8 cellular contexts compared by ENCODE assay signal in genomic region chr17:16439867-16440351, GRCh38. TPM values are rescaled to one million over a fixed set of nuclear protein-coding genes. Genes with fewer than 3 reads are reported as not detected.
A peak's percentile ranks its signal among the peaks of the same experiment; 100 is the strongest.
DNase-seq lines count a peak whose midpoint lies in the region; ATAC-seq, FAIRE-seq and TF ChIP-seq lines count a peak whose summit lies in the region.

No MANE protein-coding gene starts in this region.

- peak overlapping the region; percentile 88 for H3K9ac ChIP-seq in endothelial cell of umbilical vein (replicated peaks; ENCODE audit: extremely low read depth, insufficient read depth, low read length)

- H2AFZ ChIP-seq in endothelial cell of umbilical vein (ENCODE audit: low read depth, low read length) (no peak overlapping the region), osteoblast (ENCODE audit: low read length) (no peak overlapping the region)

- peaks cover 35% of the 10 kb centered on the region for H3K4me1 ChIP-seq in endothelial cell of umbilical vein (ENCODE audit: control insufficient read depth, extremely low read depth, insufficient read depth, low read length)
- H3K4me1 ChIP-seq in osteoblast (ENCODE audit: insufficient read depth, low read length): peaks cover 36% of the 10 kb centered on the region

- H3K27me3 ChIP-seq in endothelial cell of umbilical vein (ENCODE audit: control insufficient read depth in 2 of 2, insufficient read depth in 2 of 2, low read length in 2 of 2) (no peaks in the 10 kb centered on the region), osteoblast (ENCODE audit: insufficient read depth, low read length) (no peaks in the 10 kb centered on the region)

- peak overlapping the region; percentile 77 to 97 (median 89) for H3K4me3 ChIP-seq in endothelial cell of umbilical vein (replicated peaks in 1 of 3; ENCODE audit: insufficient read depth in 1 of 3, low read depth in 1 of 3, low read length in 3 of 3)
- H3K4me3 ChIP-seq in osteoblast (ENCODE audit: insufficient read depth, low read length): peak overlapping the region; percentile 91

- TF ChIP-seq POLR2A in endothelial cell of umbilical vein (IDR thresholded peaks at IDR 0.05; ENCODE audit: low read depth, low read length): no peak

- POLR2A ChIA-PET in endothelial cell of umbilical vein (lab: Charles Lee): interaction anchor here (0.9 to 1.7 kb wide), 2 partner anchors 21 to 59 kb away, joined by 5 to 8 read pairs; partner anchors contain the start of gene UBB

- intact Hi-C loops in endothelial cell of umbilical vein (cut with micrococcal nuclease): loop anchor here (1.0 to 10.0 kb wide), 3 partner anchors 53 to 975 kb away; partner anchors contain the start of gene UBB

- FAIRE-seq in endothelial cell of umbilical vein (lab: Jason Lieb, UNC): peak; percentile 77

- no peak for ATAC-seq in HG02938 (IDR thresholded peaks at IDR 0.05; ENCODE audit: unreplicated experiment)

- DNase-seq in NCI-H82 (lab: John Stamatoyannopoulos, UW) (peak; percentile 68), NCI-H82 treated with DMSO at 0.1 percent for 48 hours (lab: John Stamatoyannopoulos, UW; ENCODE audit: unreplicated experiment) (no peak), SKM-1 (lab: John Stamatoyannopoulos, UW; ENCODE audit: unreplicated experiment) (peak; percentile 60), endothelial cell of umbilical vein (ENCODE audit: low read depth, low spot score) (peak; percentile 29), osteoblast (ENCODE audit: insufficient read length, low spot score, missing footprints) (peak; percentile 59), GM19238 (ENCODE audit: insufficient read length, low spot score) (no peak), NCI-H524 treated with DMSO at 0.1 percent for 48 hours (lab: John Stamatoyannopoulos, UW) (no peak)

- no peaks in the 10 kb centered on the region for H3K9me1 ChIP-seq in endothelial cell of umbilical vein (replicated peaks; ENCODE audit: control insufficient read depth, extremely low read depth, insufficient read depth, low read length)

- BruUV-seq in endothelial cell of umbilical vein (replicated peaks; lab: Mats Ljungman, UMichigan): no TSS peak

- peaks cover 28 to 35% of the 10 kb centered on the region in 2 experiments for H3K36me3 ChIP-seq in endothelial cell of umbilical vein (ENCODE audit: control insufficient read depth in 2 of 2, extremely low read depth in 1 of 2, insufficient read depth in 2 of 2, low read length in 2 of 2)
- peaks cover 51% of the 10 kb centered on the region for H3K36me3 ChIP-seq in osteoblast (ENCODE audit: insufficient read depth, low read length)

- TF ChIP-seq CTCF in endothelial cell of umbilical vein (IDR thresholded peaks at IDR 0.05; ENCODE audit: extremely low read depth in 1 of 2, insufficient read depth in 1 of 2, low read depth in 1 of 2, low read length in 2 of 2): no peak
- TF ChIP-seq CTCF in osteoblast (IDR thresholded peaks at IDR 0.05; ENCODE audit: extremely low read depth, low read depth, low read length): no peak

- H4K20me1 ChIP-seq in endothelial cell of umbilical vein (replicated peaks; ENCODE audit: control insufficient read depth, extremely low read depth, insufficient read depth, low read length): peaks cover 11% of the 10 kb centered on the region
- peaks cover 52% of the 10 kb centered on the region for H4K20me1 ChIP-seq in osteoblast (ENCODE audit: insufficient read depth, low read length)

- H3K9me3 ChIP-seq in endothelial cell of umbilical vein (replicated peaks; ENCODE audit: control insufficient read depth, insufficient read depth, low read length) (no peaks in the 10 kb centered on the region), osteoblast (ENCODE audit: low read depth, low read length) (no peaks in the 10 kb centered on the region)

- H3K79me2 ChIP-seq in endothelial cell of umbilical vein (ENCODE audit: control insufficient read depth, insufficient read depth, low read length) (peaks cover 48% of the 10 kb centered on the region), osteoblast (ENCODE audit: insufficient read depth, low read length) (peaks cover 55% of the 10 kb centered on the region)

- H3K4me2 ChIP-seq in endothelial cell of umbilical vein (ENCODE audit: insufficient read depth, low read length): peak overlapping the region; percentile 67
- peak overlapping the region; percentile 90 for H3K4me2 ChIP-seq in osteoblast (ENCODE audit: insufficient read depth, low read length)

- CTCF ChIA-PET in endothelial cell of umbilical vein (lab: Charles Lee): interaction anchor here (1.1 to 4.5 kb wide), 6 partner anchors 10 to 82 kb away, joined by 3 to 33 read pairs (median 16); no protein-coding TSS in a partner anchor

- dilution Hi-C loops in endothelial cell of umbilical vein (cut with MboI; ENCODE audit: extremely low pct_ligation_motif_present, low sequenced_read_pairs): no loop called here

- H3K27ac ChIP-seq in endothelial cell of umbilical vein (ENCODE audit: insufficient read depth, low read depth, low read length) (peak overlapping the region; percentile 67), osteoblast (ENCODE audit: low read depth, low read length) (peak overlapping the region; percentile 91)

TF ChIP-seq in endothelial cell of umbilical vein, 7 proteins besides CTCF, POLR2A, EP300 and RAD21:
- TF ChIP-seq EZH2 (IDR thresholded peaks at IDR 0.05; ENCODE audit: borderline replicate concordance, low read depth, low read length, severe bottlenecking): no peak
- TF ChIP-seq POLR2AphosphoS5 (IDR thresholded peaks at IDR 0.05; ENCODE audit: insufficient read depth, low read depth, low read length): no peak
- no peak for TF ChIP-seq MAX (IDR thresholded peaks at IDR 0.05; ENCODE audit: insufficient read depth, insufficient read length)
- no peak for TF ChIP-seq FOS (IDR thresholded peaks at IDR 0.05; ENCODE audit: borderline replicate concordance, insufficient read depth, low read length)
- no peak for TF ChIP-seq GATA2 (IDR thresholded peaks at IDR 0.05; ENCODE audit: insufficient read depth, insufficient read length, low read depth, low read length)
- no peak for TF ChIP-seq MYC (IDR thresholded peaks at IDR 0.05; ENCODE audit: low read depth, low read length)
- TF ChIP-seq JUN (IDR thresholded peaks at IDR 0.05; ENCODE audit: borderline replicate concordance, insufficient read depth, insufficient read length, low read depth): no peak

RNA-seq across cellular contexts. Expression of gene TRPV2, which starts 24.5 kb away (rescaled TPM):
- total RNA-seq in endothelial cell of umbilical vein: 6.7 and 10.6 TPM in 2 replicates
- polyA plus RNA-seq in endothelial cell of umbilical vein: 3.3 and 4.2 TPM in 2 replicates
- 3.5 and 4.2 TPM in 2 replicates for polyA plus RNA-seq in endothelial cell of umbilical vein (2011; cell fraction: cytosol; rRNA removed)
- polyA plus RNA-seq in endothelial cell of umbilical vein (2011; cell fraction: nucleus; rRNA removed): 4.1 and 5.2 TPM in 2 replicates
- 19.7 and 28.7 TPM in 2 replicates for polyA plus RNA-seq in endothelial cell of umbilical vein (2012)
- polyA minus RNA-seq in endothelial cell of umbilical vein: 4.2 and 6.1 TPM in 2 replicates
- not detected for polyA minus RNA-seq in endothelial cell of umbilical vein (2011; cell fraction: cytosol; rRNA and poly(A)+ RNA removed)
- 1.3 and 1.5 TPM in 2 replicates for polyA minus RNA-seq in endothelial cell of umbilical vein (2011; cell fraction: nucleus; rRNA and poly(A)+ RNA removed)
- 62.5 and 71.3 TPM in 2 replicates for total RNA-seq in osteoblast

RNA-seq across cellular contexts. Expression of gene LRRC75A, which starts 52.1 kb away (rescaled TPM):
- total RNA-seq in endothelial cell of umbilical vein (2.9 and 3.7 TPM in 2 replicates), osteoblast (0.88 and 1.4 TPM in 2 replicates)
- 6.1 and 8.1 TPM in 2 replicates for polyA plus RNA-seq in endothelial cell of umbilical vein
- polyA plus RNA-seq in endothelial cell of umbilical vein (2011; cell fraction: cytosol; rRNA removed): 4.3 and 5.4 TPM in 2 replicates
- 5.9 and 6.9 TPM in 2 replicates for polyA plus RNA-seq in endothelial cell of umbilical vein (2011; cell fraction: nucleus; rRNA removed)
- 1.5 and 3.1 TPM in 2 replicates for polyA plus RNA-seq in endothelial cell of umbilical vein (2012)
- 4.6 and 5.7 TPM in 2 replicates for polyA minus RNA-seq in endothelial cell of umbilical vein
- polyA minus RNA-seq in endothelial cell of umbilical vein (2011; cell fraction: cytosol; rRNA and poly(A)+ RNA removed): 0.92 TPM
- polyA minus RNA-seq in endothelial cell of umbilical vein (2011; cell fraction: nucleus; rRNA and poly(A)+ RNA removed): 3.8 and 7.3 TPM in 2 replicates

RNA-seq across cellular contexts. Expression of gene UBB, which starts 59.0 kb away (rescaled TPM):
- 1,183 and 1,294 TPM in 2 replicates for total RNA-seq in endothelial cell of umbilical vein
- 1,282 and 1,683 TPM in 2 replicates for polyA plus RNA-seq in endothelial cell of umbilical vein
- 2,429 and 2,954 TPM in 2 replicates for polyA plus RNA-seq in endothelial cell of umbilical vein (2011; cell fraction: cytosol; rRNA removed)
- polyA plus RNA-seq in endothelial cell of umbilical vein (2011; cell fraction: nucleus; rRNA removed): 752 and 988 TPM in 2 replicates
- polyA plus RNA-seq in endothelial cell of umbilical vein (2012): 2,061 and 2,237 TPM in 2 replicates
- 1,148 and 1,520 TPM in 2 replicates for polyA minus RNA-seq in endothelial cell of umbilical vein
- polyA minus RNA-seq in endothelial cell of umbilical vein (2011; cell fraction: cytosol; rRNA and poly(A)+ RNA removed): 916 TPM
- 206 and 281 TPM in 2 replicates for polyA minus RNA-seq in endothelial cell of umbilical vein (2011; cell fraction: nucleus; rRNA and poly(A)+ RNA removed)
- total RNA-seq in osteoblast: 1,190 and 1,199 TPM in 2 replicates

Comparison
In these comparisons a context has a peak if more than half of its experiments do, and no peak if none do; other contexts are left out.
1. DNase-seq: peak in NCI-H82 (single experiment), SKM-1 (single experiment), endothelial cell of umbilical vein (single experiment) and osteoblast (single experiment); none in NCI-H82 treated with DMSO at 0.1 percent for 48 hours (single experiment), GM19238 (single experiment) and NCI-H524 treated with DMSO at 0.1 percent for 48 hours (single experiment).